Comparison of ENCODE assay signal across 8 cellular contexts in the genomic region with DNA sequence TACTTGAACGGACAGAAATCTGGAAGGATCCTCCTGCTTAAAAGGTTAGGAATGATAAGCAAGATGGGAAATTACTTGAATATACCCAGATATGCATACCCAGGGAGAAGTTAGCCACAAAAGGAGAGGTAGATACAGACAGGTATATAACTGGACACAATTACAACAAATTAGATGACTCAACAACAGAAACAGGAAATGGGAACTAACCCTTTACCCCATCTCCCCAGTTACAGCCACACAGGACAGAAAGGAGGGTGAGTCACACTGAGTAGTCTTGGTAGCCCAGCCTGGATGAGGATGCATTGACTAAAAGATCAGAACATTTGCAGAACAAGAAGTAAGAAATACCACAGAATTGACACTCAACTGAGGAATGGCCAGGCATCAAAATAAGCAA.
A peak's percentile ranks its signal among the peaks of the same experiment; 100 is the strongest.
DNase-seq lines count a peak whose midpoint lies in the region; ATAC-seq and TF ChIP-seq lines count a peak whose summit lies in the region.

No MANE protein-coding gene starts in this region.

- 71 to 96% methylated on average over 1 of the region's 1 CpG for WGBS in testis, 2 donors

- H3K4me3 ChIP-seq in OCI-LY3 (ENCODE audit: low read length) (no peak overlapping the region), fibroblast of villous mesenchyme (ENCODE audit: low read depth, low read length) (no peak overlapping the region), testis (no peak overlapping the region)

- no peak overlapping the region for H2AFZ ChIP-seq in OCI-LY3 (ENCODE audit: low read depth, low read length)

- H3K4me2 ChIP-seq in OCI-LY3 (ENCODE audit: low read length) = 0 out of 2 replicates have a peak overlapping the region, but pooled peaks have one; percentile 7

- H3K9me3 ChIP-seq in OCI-LY3 (ENCODE audit: insufficient read depth, low read length) (no peaks in the 10 kb centered on the region), testis (no peaks in the 10 kb centered on the region)

- H4K20me1 ChIP-seq in OCI-LY3 (ENCODE audit: insufficient read depth, low read length) = no peaks in the 10 kb centered on the region

- TF ChIP-seq POLR2A in testis (IDR thresholded peaks at IDR 0.05) = no peak

- H3K9ac ChIP-seq in OCI-LY3 (ENCODE audit: low read length) = no peak overlapping the region

- peak; percentile 95 to 98 for ATAC-seq in activated naive CD4-positive, alpha-beta T cell treated with anti-CD3 and anti-CD28 coated beads, Interleukin-2, amount 50 U/mL, for 72 hours
- peak; percentile 90 for ATAC-seq in HG02943 (IDR thresholded peaks at IDR 0.05; ENCODE audit: low read depth, unreplicated experiment)

- H3K27ac Mint-ChIP-seq in activated naive CD4-positive, alpha-beta T cell treated with anti-CD3 and anti-CD28 coated beads, Interleukin-2, amount 50 U/mL, for 72 hours = no peak overlapping the region

- DNase-seq in activated naive CD4-positive, alpha-beta T cell treated with anti-CD3 and anti-CD28 coated beads, Interleukin-2, amount 50 U/mL, for 72 hours (ENCODE audit: low spot score in 2 of 2) = peak in 1 of 2 donors; percentile 5
- DNase-seq in activated naive CD4-positive, alpha-beta T cell treated with Interleukin-2 at 50 U/mL for 16 hours = no peak
- peak; percentile 4 for DNase-seq in fibroblast of villous mesenchyme (ENCODE audit: low read depth)
- DNase-seq in testis = no peak
- no peak for DNase-seq in cerebellar nuclear complex (lab: John Stamatoyannopoulos, UW)
- DNase-seq in HuH-7 (ENCODE audit: low spot score) = no peak

- H3K27me3 ChIP-seq in OCI-LY3 (ENCODE audit: low read depth, low read length) = no peaks in the 10 kb centered on the region
- H3K27me3 ChIP-seq in testis = no peaks in the 10 kb centered on the region

- H3K9me3 Mint-ChIP-seq in activated naive CD4-positive, alpha-beta T cell treated with anti-CD3 and anti-CD28 coated beads, Interleukin-2, amount 50 U/mL, for 72 hours = no peaks in the 10 kb centered on the region

- no peaks in the 10 kb centered on the region for H3K79me2 ChIP-seq in OCI-LY3 (ENCODE audit: low read length)

- H3K27ac ChIP-seq in OCI-LY3 (ENCODE audit: low read length) (no peak overlapping the region; the same call in 1 of the 2 replicates), testis (no peak overlapping the region)

- TF ChIP-seq CTCF in OCI-LY3 (IDR thresholded peaks at IDR 0.05; ENCODE audit: low read depth, low read length) (no peak), fibroblast of villous mesenchyme (IDR thresholded peaks at IDR 0.05; ENCODE audit: insufficient read depth, low read depth, low read length) (no peak), testis (IDR thresholded peaks at IDR 0.05) (no peak)

- peaks cover 14% of the 10 kb centered on the region for H3K4me1 ChIP-seq in OCI-LY3 (ENCODE audit: low read length)
- H3K4me1 ChIP-seq in testis = no peaks in the 10 kb centered on the region

- no peaks in the 10 kb centered on the region for H3K36me3 Mint-ChIP-seq in activated naive CD4-positive, alpha-beta T cell treated with anti-CD3 and anti-CD28 coated beads, Interleukin-2, amount 50 U/mL, for 72 hours

- intact Hi-C loops in testis (cut with DNase I; ENCODE audit: low total_unique reads) = no loop called here

- no peaks in the 10 kb centered on the region for H3K36me3 ChIP-seq in OCI-LY3 (replicated peaks; ENCODE audit: low read depth, low read length)
- H3K36me3 ChIP-seq in testis (ENCODE audit: low read depth, missing control alignments) = no peaks in the 10 kb centered on the region
